Comparison of ENCODE assay signal across 10 cellular contexts in the genomic region with DNA sequence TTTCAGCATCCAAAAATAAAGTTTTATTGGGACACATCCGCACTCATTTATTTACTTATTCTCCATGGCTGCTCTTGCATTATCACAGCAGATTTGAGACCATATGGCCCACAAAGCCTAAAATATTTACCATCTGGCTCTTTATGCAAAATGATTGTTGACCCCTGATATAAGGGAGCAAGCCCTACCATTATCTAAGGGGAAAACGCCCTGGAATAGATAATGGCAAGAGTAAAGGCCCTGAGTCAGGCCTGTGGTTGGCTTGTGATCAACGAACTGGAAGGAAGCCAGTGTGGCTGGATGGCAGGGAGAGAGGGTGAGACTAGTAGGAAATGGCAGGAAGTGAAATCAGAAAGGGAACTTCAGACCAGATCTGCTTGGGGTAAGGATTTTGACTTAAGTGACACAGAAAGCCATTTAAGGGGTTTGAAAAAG. TPM values are rescaled to one million over a fixed set of nuclear protein-coding genes. Genes with fewer than 3 reads are reported as not detected.
DNase-seq lines count a peak whose midpoint lies in the region; ATAC-seq, FAIRE-seq and TF ChIP-seq lines count a peak whose summit lies in the region.
"Had no signal": no experiment of that assay in that cellular context is flagged by ENCODE, and none has a peak within 500 bp of the region (broad histone marks: within the 10 kb centered on the region; RNA-seq: fewer than 3 reads in every experiment).

No MANE protein-coding gene starts in this region.

- H3K27ac ChIP-seq in astrocyte (ENCODE audit: low read depth, low read length): no peak overlapping the region
- no peak overlapping the region for H3K27ac ChIP-seq in esophagus squamous epithelium
- H3K27ac ChIP-seq in prostate gland: no peak overlapping the region

- TF ChIP-seq POLR2A in esophagus squamous epithelium (IDR thresholded peaks at IDR 0.05): no peak
- TF ChIP-seq POLR2A in prostate gland (IDR thresholded peaks at IDR 0.05): no peak

- H3K36me3 Mint-ChIP-seq in astrocyte (ENCODE audit: low read depth, unreplicated experiment): no peaks in the 10 kb centered on the region
- H3K36me3 Mint-ChIP-seq in activated T-helper 1 cell treated with anti-CD3 and anti-CD28 coated beads, Interleukin-12 subunit alpha, Interleukin-12 subunit beta, Interleukin-2, Interleukin-4 antibody, amounts not matched to agents 30 ng/mL and 10 ng/mL and 1 ng/mL, durations not matched to agents 14 hours and 24 hours and 36 hours (ENCODE audit: low read depth): no peaks in the 10 kb centered on the region

- H3K4me3 ChIP-seq in astrocyte (ENCODE audit: insufficient read depth, low read depth, low read length): no peak overlapping the region
- no peak overlapping the region for H3K4me3 ChIP-seq in esophagus squamous epithelium
- no peak overlapping the region for H3K4me3 ChIP-seq in prostate gland

- H3K27ac Mint-ChIP-seq in astrocyte (ENCODE audit: unreplicated experiment): no peak overlapping the region
- H3K27ac Mint-ChIP-seq in activated T-helper 1 cell treated with anti-CD3 and anti-CD28 coated beads, Interleukin-12 subunit alpha, Interleukin-12 subunit beta, Interleukin-2, Interleukin-4 antibody, amounts not matched to agents 30 ng/mL and 10 ng/mL and 1 ng/mL, durations not matched to agents 14 hours and 24 hours and 36 hours: no peak overlapping the region
- H3K27ac Mint-ChIP-seq: T-helper 2 cell treated with Interferon-gamma antibody and Interleukin-4, amounts not matched to agents 5 μg/mL and 100 μg/mL, for 36 hours had no signal

- TF ChIP-seq CTCF in astrocyte (IDR thresholded peaks at IDR 0.05; ENCODE audit: insufficient read depth, low read depth, low read length) (no peak), esophagus squamous epithelium (IDR thresholded peaks at IDR 0.05) (no peak), prostate gland (IDR thresholded peaks at IDR 0.05) (no peak)

- ATAC-seq in GM18858 (IDR thresholded peaks at IDR 0.05; ENCODE audit: unreplicated experiment): no peak

- no peaks in the 10 kb centered on the region for H3K9me3 Mint-ChIP-seq in astrocyte (ENCODE audit: unreplicated experiment)
- H3K9me3 Mint-ChIP-seq in activated T-helper 1 cell treated with anti-CD3 and anti-CD28 coated beads, Interleukin-12 subunit alpha, Interleukin-12 subunit beta, Interleukin-2, Interleukin-4 antibody, amounts not matched to agents 30 ng/mL and 10 ng/mL and 1 ng/mL, durations not matched to agents 14 hours and 24 hours and 36 hours: no peaks in the 10 kb centered on the region
- H3K9me3 Mint-ChIP-seq: T-helper 2 cell treated with Interferon-gamma antibody and Interleukin-4, amounts not matched to agents 5 μg/mL and 100 μg/mL, for 36 hours had no signal

- H2AFZ ChIP-seq in astrocyte (ENCODE audit: low read depth, low read length): no peak overlapping the region

- H3K4me3 Mint-ChIP-seq in astrocyte (ENCODE audit: unreplicated experiment): no peak overlapping the region
- H3K4me3 Mint-ChIP-seq in activated T-helper 1 cell treated with anti-CD3 and anti-CD28 coated beads, Interleukin-12 subunit alpha, Interleukin-12 subunit beta, Interleukin-2, Interleukin-4 antibody, amounts not matched to agents 30 ng/mL and 10 ng/mL and 1 ng/mL, durations not matched to agents 14 hours and 24 hours and 36 hours: no peak overlapping the region
- H3K4me3 Mint-ChIP-seq: T-helper 2 cell treated with Interferon-gamma antibody and Interleukin-4, amounts not matched to agents 5 μg/mL and 100 μg/mL, for 36 hours had no signal

- H3K9me3 ChIP-seq in astrocyte (ENCODE audit: insufficient read depth, low read depth, low read length): no peaks in the 10 kb centered on the region
- H3K9me3 ChIP-seq in esophagus squamous epithelium: no peaks in the 10 kb centered on the region
- no peaks in the 10 kb centered on the region for H3K9me3 ChIP-seq in prostate gland

- H3K36me3 ChIP-seq in astrocyte (ENCODE audit: insufficient read depth, low read length) (no peaks in the 10 kb centered on the region), esophagus squamous epithelium (no peaks in the 10 kb centered on the region), prostate gland (no peaks in the 10 kb centered on the region)

- intact Hi-C loops in esophagus squamous epithelium (cut with DNase I) (no loop called here), prostate gland (cut with DNase I) (no loop called here)
- intact Hi-C loops in activated T-helper 1 cell treated with anti-CD3 and anti-CD28 coated beads, Interleukin-12 subunit alpha, Interleukin-12 subunit beta, Interleukin-2, Interleukin-4 antibody, amounts not matched to agents 30 ng/mL and 10 ng/mL and 1 ng/mL, durations not matched to agents 14 hours and 24 hours and 36 hours (cut with micrococcal nuclease): no loop called here

- H3K27me3 Mint-ChIP-seq in astrocyte (ENCODE audit: low read depth, unreplicated experiment): peaks cover 4% of the 10 kb centered on the region
- H3K27me3 Mint-ChIP-seq in activated T-helper 1 cell treated with anti-CD3 and anti-CD28 coated beads, Interleukin-12 subunit alpha, Interleukin-12 subunit beta, Interleukin-2, Interleukin-4 antibody, amounts not matched to agents 30 ng/mL and 10 ng/mL and 1 ng/mL, durations not matched to agents 14 hours and 24 hours and 36 hours (ENCODE audit: insufficient read depth): peaks cover 17% of the 10 kb centered on the region

- peaks cover 3% of the 10 kb centered on the region for H3K4me1 Mint-ChIP-seq in astrocyte (ENCODE audit: low read depth, unreplicated experiment)
- no peaks in the 10 kb centered on the region for H3K4me1 Mint-ChIP-seq in activated T-helper 1 cell treated with anti-CD3 and anti-CD28 coated beads, Interleukin-12 subunit alpha, Interleukin-12 subunit beta, Interleukin-2, Interleukin-4 antibody, amounts not matched to agents 30 ng/mL and 10 ng/mL and 1 ng/mL, durations not matched to agents 14 hours and 24 hours and 36 hours (ENCODE audit: low read depth)

- no peak overlapping the region for H3K4me2 ChIP-seq in astrocyte (ENCODE audit: low read length)

- FAIRE-seq in astrocyte (lab: Jason Lieb, UNC): peak; percentile 81

- H3K9ac ChIP-seq in astrocyte (ENCODE audit: low read length): no peak overlapping the region

- WGBS in esophagus squamous epithelium, 2 donors: 50 to 54% methylated on average over 3 of the region's 3 CpGs
- 58% methylated on average over 3 of the region's 3 CpGs for WGBS in prostate gland

- H3K4me1 ChIP-seq in astrocyte (ENCODE audit: insufficient read depth, low read length) (peaks cover 3% of the 10 kb centered on the region), esophagus squamous epithelium (no peaks in the 10 kb centered on the region), prostate gland (replicated peaks) (no peaks in the 10 kb centered on the region)

- H4K20me1 ChIP-seq in astrocyte (ENCODE audit: insufficient read depth, low read length): no peaks in the 10 kb centered on the region

- H3K27me3 ChIP-seq in astrocyte (ENCODE audit: insufficient read depth, low read length) (peaks cover 3% of the 10 kb centered on the region), esophagus squamous epithelium (no peaks in the 10 kb centered on the region), prostate gland (replicated peaks; ENCODE audit: insufficient read depth) (no peaks in the 10 kb centered on the region)

- no peaks in the 10 kb centered on the region for H3K79me2 ChIP-seq in astrocyte (ENCODE audit: insufficient read depth, low read length)

- DNase-seq in D341Med (ENCODE audit: low spot score) (peak; percentile 41), NCI-H1694 (lab: John Stamatoyannopoulos, UW) (peak; percentile 88), astrocyte (ENCODE audit: low read depth) (peak; percentile 43), midbrain (lab: John Stamatoyannopoulos, UW) (peak; percentile 46), esophagus squamous epithelium (lab: John Stamatoyannopoulos, UW) (no peak), prostate gland (ENCODE audit: low spot score) (no peak)
- DNase-seq in activated T-helper 1 cell treated with anti-CD3 and anti-CD28 coated beads, Interleukin-12 subunit alpha, Interleukin-12 subunit beta, Interleukin-2, Interleukin-4 antibody, amounts not matched to agents 30 ng/mL and 10 ng/mL and 1 ng/mL, durations not matched to agents 14 hours and 24 hours and 36 hours (ENCODE audit: low spot score): no peak

RNA-seq across cellular contexts. Expression of a gene that starts 24.6 kb away (rescaled TPM):
- total RNA-seq in astrocyte: 17.8 and 19.0 TPM in 2 replicates
- total RNA-seq in esophagus squamous epithelium: 10 to 100 TPM in 2 of 4 donors, 1 to 10 TPM in 2; 6.9 to 15.1 (median 11.7) TPM
- total RNA-seq in activated T-helper 1 cell treated with anti-CD3 and anti-CD28 coated beads, Interleukin-12 subunit alpha, Interleukin-12 subunit beta, Interleukin-2, Interleukin-4 antibody, amounts not matched to agents 30 ng/mL and 10 ng/mL and 1 ng/mL, durations not matched to agents 14 hours and 24 hours and 36 hours: 2.4 and 3.8 TPM in 2 replicates
- 10 to 100 TPM; 12.2 to 35.3 TPM for total RNA-seq in prostate gland

RNA-seq across cellular contexts. Expression of a gene that starts 34.2 kb away (rescaled TPM):
- total RNA-seq in astrocyte (1.8 and 2.7 TPM in 2 replicates), esophagus squamous epithelium (under 1 TPM in 1 of 4 donors, not detected in 3; 0.38 TPM), prostate gland (1 to 10 TPM in 1 of 2 donors, under 1 TPM in 1; 0.23 to 2.0 TPM)
- not detected in 2 replicates for total RNA-seq in activated T-helper 1 cell treated with anti-CD3 and anti-CD28 coated beads, Interleukin-12 subunit alpha, Interleukin-12 subunit beta, Interleukin-2, Interleukin-4 antibody, amounts not matched to agents 30 ng/mL and 10 ng/mL and 1 ng/mL, durations not matched to agents 14 hours and 24 hours and 36 hours
- total RNA-seq: epithelial cell of proximal tubule had no signal

Comparison
In these comparisons a context has a peak if more than half of its experiments do, and no peak if none do; other contexts are left out.
1. DNase-seq: peak in D341Med (single experiment), NCI-H1694 (single experiment), astrocyte (single experiment) and midbrain (single experiment); none in esophagus squamous epithelium (single experiment), activated T-helper 1 cell treated with anti-CD3 and anti-CD28 coated beads, Interleukin-12 subunit alpha, Interleukin-12 subunit beta, Interleukin-2, Interleukin-4 antibody, amounts not matched to agents 30 ng/mL and 10 ng/mL and 1 ng/mL, durations not matched to agents 14 hours and 24 hours and 36 hours (single experiment) and prostate gland (single experiment).